8 cellular contexts compared by ENCODE assay signal in genomic region chr19:41928221-41928683, GRCh38. TPM values are rescaled to one million over a fixed set of nuclear protein-coding genes. Genes with fewer than 3 reads are reported as not detected.
DNase-seq lines count a peak whose midpoint lies in the region; ATAC-seq and TF ChIP-seq lines count a peak whose summit lies in the region.

TSS of gene ERFL (minus strand) at chr19:41928449. CDS start at chr19:41912919, 15,530 bp downstream.

- peaks cover 98% of the 10 kb centered on the region for H3K27me3 ChIP-seq in GM23338 (ENCODE audit: insufficient read depth)
- H3K27me3 ChIP-seq in left ventricle myocardium inferior (ENCODE audit: low read depth) = peaks cover 98% of the 10 kb centered on the region
- peaks cover 0 to 97% (median 63%) of the 10 kb centered on the region in 7 donors for H3K27me3 ChIP-seq in spleen (replicated peaks in 1 of 7)

- intact Hi-C loops in left ventricle myocardium inferior (cut with micrococcal nuclease) = no loop called here
- intact Hi-C loops in spleen (cut with DNase I; ENCODE audit: low total_unique reads) = no loop called here

- H3K9me3 Mint-ChIP-seq in GM23338 = peaks cover 1% of the 10 kb centered on the region; the same call in 1 of the 3 replicates

- H4K20me1 ChIP-seq in GM23338 (replicated peaks; ENCODE audit: insufficient read depth) = peaks cover 24% of the 10 kb centered on the region

- WGBS in spleen, 5 donors = 0 to 1% (median 0%) methylated on average over 12 to 49 of the region's 49 CpGs

- peaks cover 22% of the 10 kb centered on the region for H3F3A ChIP-seq in GM23338 (replicated peaks; ENCODE audit: low read depth)

- H3K4me2 ChIP-seq in GM23338 = peak within 1 kb of the TSS; percentile 81

- peaks cover 32% of the 10 kb centered on the region for H3K4me1 Mint-ChIP-seq in GM23338

- peak; percentile 11 for ATAC-seq in GM23338

- H3K4me3 Mint-ChIP-seq in GM23338 = peak within 1 kb of the TSS; percentile 72

- H3K36me3 Mint-ChIP-seq in GM23338 (ENCODE audit: low read depth) = no peaks in the 10 kb centered on the region; the same call in 2 of the 3 replicates

- no peak within 1 kb of the TSS for H3K27ac Mint-ChIP-seq in GM23338

- peaks cover 23% of the 10 kb centered on the region for H3K4me1 ChIP-seq in GM23338 (ENCODE audit: insufficient read depth)
- H3K4me1 ChIP-seq in left ventricle myocardium inferior = peaks cover 24% of the 10 kb centered on the region
- H3K4me1 ChIP-seq in spleen = peaks cover 10 to 69% (median 30%) of the 10 kb centered on the region in 6 donors

- H3K4me3 ChIP-seq in AG10803 (ENCODE audit: low read length) (peak within 1 kb of the TSS; percentile 43), GM23338 (peak within 1 kb of the TSS; percentile 63), left ventricle myocardium inferior (peak within 1 kb of the TSS; percentile 63), spleen (peak within 1 kb of the TSS; percentile 35 to 82 (median 50))

- H2AFZ ChIP-seq in GM23338 = 0 out of 2 replicates have a peak within 1 kb of the TSS, but pooled peaks have one; percentile 32

- no peaks in the 10 kb centered on the region for H3K9me2 ChIP-seq in GM23338 (ENCODE audit: insufficient read depth)

- no peaks in the 10 kb centered on the region for H3K36me3 ChIP-seq in GM23338 (ENCODE audit: insufficient read depth)
- H3K36me3 ChIP-seq in left ventricle myocardium inferior = no peaks in the 10 kb centered on the region
- no peaks in the 10 kb centered on the region for H3K36me3 ChIP-seq in spleen

- H3K79me2 ChIP-seq in GM23338 (replicated peaks; ENCODE audit: insufficient read depth) = no peaks in the 10 kb centered on the region

- H3K9me3 ChIP-seq in left ventricle myocardium inferior (replicated peaks) (no peaks in the 10 kb centered on the region), spleen (no peaks in the 10 kb centered on the region)

- DNase-seq in AG10803 (ENCODE audit: low read depth) (no peak), GM23338 (ENCODE audit: low spot score) (peak; percentile 50), left ventricle myocardium inferior (no peak), spleen (peak; percentile 81), cerebellar nuclear complex (lab: John Stamatoyannopoulos, UW) (no peak), globus pallidus (ENCODE audit: low spot score) (no peak), kidney tubule cell (ENCODE audit: low spot score) (no peak)

- peaks cover 52% of the 10 kb centered on the region for H3K27me3 Mint-ChIP-seq in GM23338 (ENCODE audit: insufficient read depth, low read depth, poor library complexity)

- no peak for TF ChIP-seq CTCF in AG10803 (conservative IDR thresholded peaks at IDR 0.05; ENCODE audit: low read length)
- TF ChIP-seq CTCF in GM23338 (conservative IDR thresholded peaks at IDR 0.05; ENCODE audit: low read depth in 2 of 2) = no peak
- 0 out of 2 replicates have a peak, but pooled peaks have one; percentile 11 for TF ChIP-seq CTCF in VCaP (conservative IDR thresholded peaks at IDR 0.05)
- TF ChIP-seq CTCF in left ventricle myocardium inferior (IDR thresholded peaks at IDR 0.05; ENCODE audit: borderline replicate concordance) = no peak
- no peak for TF ChIP-seq CTCF in spleen (IDR thresholded peaks at IDR 0.05 in 8 of 11, conservative IDR thresholded peaks at IDR 0.05 in 3 of 11)

- TF ChIP-seq POLR2A in spleen (IDR thresholded peaks at IDR 0.05) = no peak

- H3K27ac ChIP-seq in GM23338 (ENCODE audit: low read depth) = no peak within 1 kb of the TSS
- H3K27ac ChIP-seq in VCaP = peak within 1 kb of the TSS; percentile 21; the same call in 1 of the 2 replicates
- no peak within 1 kb of the TSS for H3K27ac ChIP-seq in left ventricle myocardium inferior (replicated peaks)
- H3K27ac ChIP-seq in spleen = peak within 1 kb of the TSS in 7 of 8 donors; percentile 42 to 84 (median 65)

TF ChIP-seq in GM23338, 12 proteins besides CTCF, POLR2A, EP300 and RAD21:
- TF ChIP-seq ZNF462 (CRISPR knock-in tag; IDR thresholded peaks at IDR 0.05) (no peak), EZH2 (IDR thresholded peaks at IDR 0.05; ENCODE audit: low read depth, unreplicated experiment) (peak; percentile 82)

RNA-seq across cellular contexts. Expression of gene ERFL, which starts in this region (rescaled TPM):
- 0.69 TPM in 1 of 2 replicates, not detected in the other for total RNA-seq in GM23338 (2014; rRNA removed; shearing (Covaris generic))
- polyA plus RNA-seq in GM23338 (2016; fragmentation: Nextera tagmentation; extraction: Ambion mirVana) = 0.14 TPM in 1 of 2 replicates, not detected in the other
- total RNA-seq in left ventricle myocardium inferior = not detected
- 1 to 10 TPM in 5 of 7 donors, under 1 TPM in 2; 0.46 to 3.0 (median 1.6) TPM for total RNA-seq in spleen
- 1 to 10 TPM; 2.2 to 2.4 (median 2.2) TPM for polyA plus RNA-seq in spleen

Comparison
In these comparisons a context has a peak if more than half of its experiments do, and no peak if none do; other contexts are left out.
1. Peak in DNase-seq, ATAC-seq, H3K4me3 ChIP-seq and H3K4me2 ChIP-seq in GM23338; RNA of the gene not detected or under 1 TPM.
2. H3K27ac ChIP-seq: peak in VCaP (single experiment) and spleen (7 of 8); none in GM23338 (single experiment) and left ventricle myocardium inferior (single experiment).
3. Peak in every context shown above with its lines, with median percentiles within 50 percentile points of each other: H3K4me3 ChIP-seq.